ENCODE assay signal across 1 cellular context in genomic region chr1:154590756-154591155, GRCh38.
TF ChIP-seq lines count a peak whose summit lies in the region.

No MANE protein-coding gene starts in this region.

TF ChIP-seq in IMR-90, 13 proteins besides CTCF, POLR2A, EP300 and RAD21 (continued from another document):
- no peak for TF ChIP-seq MXI1 (IDR thresholded peaks at IDR 0.05; ENCODE audit: borderline replicate concordance, low read depth, low read length)
- no peak for TF ChIP-seq CEBPB (IDR thresholded peaks at IDR 0.05; ENCODE audit: low read depth, low read length)
- TF ChIP-seq FOS (IDR thresholded peaks at IDR 0.05; ENCODE audit: low read depth, low read length) = no peak
- no peak for TF ChIP-seq RCOR1 (IDR thresholded peaks at IDR 0.05; ENCODE audit: insufficient replicate concordance, low read length)
- no peak for TF ChIP-seq USF2 (IDR thresholded peaks at IDR 0.05; ENCODE audit: low read depth, low read length)
- TF ChIP-seq MAFK (IDR thresholded peaks at IDR 0.05; ENCODE audit: low read depth, low read length) = no peak
- no peak for TF ChIP-seq RFX5 (IDR thresholded peaks at IDR 0.05; ENCODE audit: low read depth, low read length)
